Comparison of ENCODE assay signal across 8 cellular contexts in genomic region chr3:186589115-186589514, GRCh38. TPM values are rescaled to one million over a fixed set of nuclear protein-coding genes. Genes with fewer than 3 reads are reported as not detected.
DNase-seq lines count a peak whose midpoint lies in the region; TF ChIP-seq lines count a peak whose summit lies in the region.
"Had no signal": no experiment of that assay in that cellular context is flagged by ENCODE, and none has a peak within 500 bp of the region (broad histone marks: within the 10 kb centered on the region; RNA-seq: fewer than 3 reads in every experiment).

No MANE protein-coding gene starts in this region.

- POLR2A ChIA-PET in HEK293 (lab: Yijun Ruan, JAX): interaction anchor here (0.6 kb wide), 1 partner anchor 150 kb away, joined by 3 read pairs; no protein-coding TSS in a partner anchor

- H3K4me3 ChIP-seq in HEK293 (ENCODE audit: low read depth, low read length) (no peak overlapping the region), coronary artery (no peak overlapping the region)
- H3K4me3 ChIP-seq: testis had no signal

- CTCF ChIA-PET in HEK293 (lab: Yijun Ruan, JAX): interaction anchor here (0.6 to 8.5 kb wide), 4 partner anchors 21 to 232 kb away, joined by 3 to 59 read pairs (median 5); partner anchors contain the start of gene AHSG

- no peak for TF ChIP-seq CTCF in HEK293 (tag by site-specific recombination; IDR thresholded peaks at IDR 0.05)
- TF ChIP-seq CTCF in VCaP (conservative IDR thresholded peaks at IDR 0.05): peak; percentile 72
- no peak for TF ChIP-seq CTCF in coronary artery (IDR thresholded peaks at IDR 0.05)

- peaks cover 8 to 22% of the 10 kb centered on the region in 2 experiments; a peak in 2 of 3 replicates for H3K36me3 ChIP-seq in HEK293 (ENCODE audit: control insufficient read depth in 2 of 2, insufficient read depth in 1 of 2, low read length in 2 of 2)

- no peaks in the 10 kb centered on the region for H3K4me1 ChIP-seq in HEK293 (ENCODE audit: control insufficient read depth, insufficient read depth, low read length)
- H3K4me1 ChIP-seq: testis had no signal

- DNase-seq in lung microvascular endothelial cell (ENCODE audit: low read depth in 2 of 2) (peak; percentile 22 to 47), NCI-H1105 treated with DMSO at 0.1 percent for 48 hours (lab: John Stamatoyannopoulos, UW) (no peak), NCI-H2196 treated with DMSO at 0.1 percent for 48 hours (lab: John Stamatoyannopoulos, UW; ENCODE audit: unreplicated experiment) (no peak), coronary artery (ENCODE audit: low spot score) (no peak)
- DNase-seq: testis had no signal

- H3K27ac ChIP-seq in HEK293 (ENCODE audit: extremely low read depth, low read depth, low read length) (no peak overlapping the region), VCaP (no peak overlapping the region), coronary artery (no peak overlapping the region)
- H3K27ac ChIP-seq: testis had no signal

- H3K9me3 ChIP-seq in HEK293 (ENCODE audit: control insufficient read depth, insufficient read depth, low read depth, low read length): no peaks in the 10 kb centered on the region
- H3K9me3 ChIP-seq: testis had no signal

TF ChIP-seq in HEK293, 187 proteins besides CTCF, POLR2A, EP300 and RAD21:
- peak; percentile 12; the same call in 1 of the 2 replicates for TF ChIP-seq ZNF654 (tag by site-specific recombination; IDR thresholded peaks at IDR 0.05; ENCODE audit: low read depth)
- no peak for TF ChIP-seq HOXD13 (CRISPR knock-in tag; IDR thresholded peaks at IDR 0.05; ENCODE audit: borderline replicate concordance)
- TF ChIP-seq KLF10 (tag by site-specific recombination; IDR thresholded peaks at IDR 0.05): no peak
- TF ChIP-seq ZNF174 (tag by site-specific recombination; IDR thresholded peaks at IDR 0.05): no peak

RNA-seq across cellular contexts. Expression of gene DNAJB11, which starts 18.6 kb away (rescaled TPM):
- 36.8 and 60.7 TPM in 2 replicates for total RNA-seq in lung microvascular endothelial cell

RNA-seq across cellular contexts. Expression of gene TBCCD1, which starts 22.0 kb away (rescaled TPM):
- 12.9 and 17.3 TPM in 2 replicates for total RNA-seq in lung microvascular endothelial cell

RNA-seq across cellular contexts. Expression of gene AHSG, which starts 23.7 kb away (rescaled TPM):
- not detected in 2 replicates for total RNA-seq in lung microvascular endothelial cell

RNA-seq across cellular contexts. Expression of gene CRYGS, which starts 44.9 kb away (rescaled TPM):
- 0.87 and 1.2 TPM in 2 replicates for total RNA-seq in lung microvascular endothelial cell

RNA-seq across cellular contexts. Expression of gene FETUB, which starts 51.1 kb away (rescaled TPM):
- total RNA-seq in lung microvascular endothelial cell: not detected in 2 replicates
- total RNA-seq: skeletal muscle tissue had no signal

Comparison
In these comparisons a context has a peak if more than half of its experiments do, and no peak if none do; other contexts are left out.
1. DNase-seq: peak in lung microvascular endothelial cell (2 of 2); none in NCI-H1105 treated with DMSO at 0.1 percent for 48 hours (single experiment), NCI-H2196 treated with DMSO at 0.1 percent for 48 hours (single experiment) and coronary artery (single experiment).